ENCODE assay signal across 2 cellular contexts in genomic region chr9:134010774-134011173, GRCh38.
A peak's percentile ranks its signal among the peaks of the same experiment; 100 is the strongest.
TF ChIP-seq lines count a peak whose summit lies in the region.

No MANE protein-coding gene starts in this region.

TF ChIP-seq in SK-N-SH, 30 proteins besides CTCF, POLR2A, EP300 and RAD21 (continued from another document):
- TF ChIP-seq REST (IDR thresholded peaks at IDR 0.05; ENCODE audit: low read depth, low read length) (no peak), GABPA (IDR thresholded peaks at IDR 0.05; ENCODE audit: low read depth) (no peak), GATA2 (CRISPR knock-in tag; IDR thresholded peaks at IDR 0.05) (peak; percentile 40; the same call in 1 of the 2 replicates), TCF12 (IDR thresholded peaks at IDR 0.05) (0 out of 2 replicates have a peak, but pooled peaks have one; percentile 11), CHD2 (IDR thresholded peaks at IDR 0.05; ENCODE audit: low read length, partially characterized antibody) (no peak), USF2 (IDR thresholded peaks at IDR 0.05; ENCODE audit: borderline replicate concordance, low read depth, low read length) (no peak), JUND (IDR thresholded peaks at IDR 0.05) (no peak), YY1 (IDR thresholded peaks at IDR 0.05; ENCODE audit: low read depth) (no peak), ELF1 (IDR thresholded peaks at IDR 0.05) (no peak), POLR2AphosphoS5 (IDR thresholded peaks at IDR 0.05; ENCODE audit: low read depth, low read length) (no peak)
- TF ChIP-seq, protein P1, sequence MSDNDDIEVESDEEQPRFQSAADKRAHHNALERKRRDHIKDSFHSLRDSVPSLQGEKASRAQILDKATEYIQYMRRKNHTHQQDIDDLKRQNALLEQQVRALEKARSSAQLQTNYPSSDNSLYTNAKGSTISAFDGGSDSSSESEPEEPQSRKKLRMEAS (IDR thresholded peaks at IDR 0.05; ENCODE audit: low read depth) = no peak

TF ChIP-seq in SK-N-SH treated with all-trans-retinoic acid at 6 μM for 48 hours, 23 proteins besides CTCF, POLR2A, EP300 and RAD21 (continued from another document):
- TF ChIP-seq POU6F1 (CRISPR knock-in tag; IDR thresholded peaks at IDR 0.05; ENCODE audit: borderline replicate concordance, low read depth) = no peak
- TF ChIP-seq TCF4 (CRISPR knock-in tag; IDR thresholded peaks at IDR 0.05; ENCODE audit: borderline replicate concordance) = no peak
- TF ChIP-seq, protein P2, sequence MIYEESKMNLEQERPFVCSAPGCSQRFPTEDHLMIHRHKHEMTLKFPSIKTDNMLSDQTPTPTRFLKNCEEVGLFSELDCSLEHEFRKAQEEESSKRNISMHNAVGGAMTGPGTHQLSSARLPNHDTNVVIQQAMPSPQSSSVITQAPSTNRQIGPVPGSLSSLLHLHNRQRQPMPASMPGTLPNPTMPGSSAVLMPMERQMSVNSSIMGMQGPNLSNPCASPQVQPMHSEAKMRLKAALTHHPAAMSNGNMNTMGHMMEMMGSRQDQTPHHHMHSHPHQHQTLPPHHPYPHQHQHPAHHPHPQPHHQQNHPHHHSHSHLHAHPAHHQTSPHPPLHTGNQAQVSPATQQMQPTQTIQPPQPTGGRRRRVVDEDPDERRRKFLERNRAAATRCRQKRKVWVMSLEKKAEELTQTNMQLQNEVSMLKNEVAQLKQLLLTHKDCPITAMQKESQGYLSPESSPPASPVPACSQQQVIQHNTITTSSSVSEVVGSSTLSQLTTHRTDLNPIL (CRISPR knock-in tag; IDR thresholded peaks at IDR 0.05; ENCODE audit: low read depth) = no peak
- TF ChIP-seq ZFP3 (CRISPR knock-in tag; IDR thresholded peaks at IDR 0.05) = no peak
- TF ChIP-seq OSR1 (CRISPR knock-in tag; IDR thresholded peaks at IDR 0.05) = no peak
- no peak for TF ChIP-seq ZNF565 (CRISPR knock-in tag; conservative IDR thresholded peaks at IDR 0.05; ENCODE audit: low read depth)
- TF ChIP-seq ZNF70 (CRISPR knock-in tag; IDR thresholded peaks at IDR 0.05) = no peak
- no peak for TF ChIP-seq ESRRG (CRISPR knock-in tag; IDR thresholded peaks at IDR 0.05)
- TF ChIP-seq ISL1 (CRISPR knock-in tag; IDR thresholded peaks at IDR 0.05) = no peak
- TF ChIP-seq GLIS3 (CRISPR knock-in tag; IDR thresholded peaks at IDR 0.05) = no peak
- TF ChIP-seq BACH2 (CRISPR knock-in tag; IDR thresholded peaks at IDR 0.05; ENCODE audit: borderline replicate concordance) = no peak
- no peak for TF ChIP-seq PPARA (CRISPR knock-in tag; IDR thresholded peaks at IDR 0.05; ENCODE audit: borderline replicate concordance)
- TF ChIP-seq, protein P3, sequence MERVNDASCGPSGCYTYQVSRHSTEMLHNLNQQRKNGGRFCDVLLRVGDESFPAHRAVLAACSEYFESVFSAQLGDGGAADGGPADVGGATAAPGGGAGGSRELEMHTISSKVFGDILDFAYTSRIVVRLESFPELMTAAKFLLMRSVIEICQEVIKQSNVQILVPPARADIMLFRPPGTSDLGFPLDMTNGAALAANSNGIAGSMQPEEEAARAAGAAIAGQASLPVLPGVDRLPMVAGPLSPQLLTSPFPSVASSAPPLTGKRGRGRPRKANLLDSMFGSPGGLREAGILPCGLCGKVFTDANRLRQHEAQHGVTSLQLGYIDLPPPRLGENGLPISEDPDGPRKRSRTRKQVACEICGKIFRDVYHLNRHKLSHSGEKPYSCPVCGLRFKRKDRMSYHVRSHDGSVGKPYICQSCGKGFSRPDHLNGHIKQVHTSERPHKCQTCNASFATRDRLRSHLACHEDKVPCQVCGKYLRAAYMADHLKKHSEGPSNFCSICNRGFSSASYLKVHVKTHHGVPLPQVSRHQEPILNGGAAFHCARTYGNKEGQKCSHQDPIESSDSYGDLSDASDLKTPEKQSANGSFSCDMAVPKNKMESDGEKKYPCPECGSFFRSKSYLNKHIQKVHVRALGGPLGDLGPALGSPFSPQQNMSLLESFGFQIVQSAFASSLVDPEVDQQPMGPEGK (CRISPR knock-in tag; IDR thresholded peaks at IDR 0.05; ENCODE audit: borderline replicate concordance) = no peak
TF ChIP-seq in SK-N-SH treated with all-trans-retinoic acid at 6 μM for 48 hours: peak in this region for 0.
